Comparison of ENCODE assay signal across 21 cellular contexts in the genomic region with DNA sequence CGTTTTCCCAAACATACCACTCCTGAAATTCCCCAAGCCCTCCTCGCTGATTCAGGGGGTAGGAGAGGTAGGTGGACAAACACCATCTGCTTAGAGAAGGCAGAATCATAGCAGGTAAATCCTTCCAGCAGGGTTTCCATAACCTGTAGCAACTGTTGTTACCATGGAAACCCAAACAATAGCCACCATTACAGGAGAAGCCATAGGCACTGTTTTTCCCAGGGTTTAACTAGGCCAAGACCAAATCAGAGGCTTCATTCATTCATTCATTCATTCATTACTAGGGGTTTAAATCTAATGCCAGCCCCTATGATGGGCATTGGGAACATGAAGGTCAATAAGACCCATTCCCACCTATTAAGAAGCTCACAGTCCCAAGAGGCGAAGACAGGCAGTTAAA. TPM values are rescaled to one million over a fixed set of nuclear protein-coding genes. Genes with fewer than 3 reads are reported as not detected.
A peak's percentile ranks its signal among the peaks of the same experiment; 100 is the strongest.
DNase-seq lines count a peak whose midpoint lies in the region; ATAC-seq, FAIRE-seq and TF ChIP-seq lines count a peak whose summit lies in the region.
"Had no signal": no experiment of that assay in that cellular context is flagged by ENCODE, and none has a peak within 500 bp of the region (broad histone marks: within the 10 kb centered on the region; RNA-seq: fewer than 3 reads in every experiment).

No MANE protein-coding gene starts in this region.

- CTCF ChIA-PET in HepG2 (lab: Yijun Ruan, JAX; ENCODE audit: low intra/inter-chr PET ratio, low total read pairs) (no interaction called here), K562 (lab: Yijun Ruan, JAX; ENCODE audit: low intra/inter-chr PET ratio) (no interaction called here), PC-9 (lab: Charles Lee) (no interaction called here)
- CTCF ChIA-PET in CD4-positive, alpha-beta memory T cell (lab: Charles Lee; ENCODE audit: partially characterized antibody), result no interaction called here

- H3K4me3 ChIP-seq in HepG2 (replicated peaks in 1 of 3; ENCODE audit: insufficient read depth in 1 of 3, low read depth in 2 of 3, low read length in 3 of 3) (no peak overlapping the region), right lobe of liver (no peak overlapping the region), K562 (no peak overlapping the region), PC-9 (no peak overlapping the region)
- no peak overlapping the region for H3K4me3 ChIP-seq in CD4-positive, alpha-beta memory T cell (ENCODE audit: low read length in 2 of 2)

- H3K4me1 ChIP-seq in HepG2 (ENCODE audit: insufficient read depth, low read length), result peaks cover 6% of the 10 kb centered on the region; the same call in 1 of the 2 replicates
- peaks cover 0 to 5% (median 0%) of the 10 kb centered on the region in 4 donors for H3K4me1 ChIP-seq in right lobe of liver
- no peaks in the 10 kb centered on the region for H3K4me1 ChIP-seq in K562 (replicated peaks in 1 of 2; ENCODE audit: control insufficient read depth in 2 of 2, insufficient read depth in 2 of 2, low read length in 2 of 2)
- peaks cover 13% of the 10 kb centered on the region for H3K4me1 ChIP-seq in PC-9 (replicated peaks; ENCODE audit: insufficient read depth)
- peaks cover 6% of the 10 kb centered on the region for H3K4me1 ChIP-seq in CD4-positive, alpha-beta memory T cell (ENCODE audit: insufficient read depth, low read length)
- H3K4me1 ChIP-seq: BE2C had no signal

- H3K27me3 ChIP-seq in HepG2 (ENCODE audit: control insufficient read depth in 1 of 2, insufficient read depth in 2 of 2, low read length in 2 of 2), result peaks cover 0 to 11% of the 10 kb centered on the region in 2 experiments; a peak in 2 of 5 replicates
- H3K27me3 ChIP-seq in right lobe of liver, result no peaks in the 10 kb centered on the region
- H3K27me3 ChIP-seq in K562 (ENCODE audit: control insufficient read depth in 2 of 2, insufficient read depth in 2 of 2, low read length in 2 of 2), result peaks cover 29 to 36% of the 10 kb centered on the region in 2 experiments
- no peaks in the 10 kb centered on the region for H3K27me3 ChIP-seq in PC-9 (ENCODE audit: insufficient read depth, low read depth)
- H3K27me3 ChIP-seq in CD4-positive, alpha-beta memory T cell (ENCODE audit: insufficient read depth, low read length), result no peaks in the 10 kb centered on the region
- H3K27me3 ChIP-seq: BE2C had no signal

- no peak for FAIRE-seq in HepG2 (lab: Jason Lieb, UNC)
- FAIRE-seq in K562 (lab: Jason Lieb, UNC), result no peak
- FAIRE-seq: A204.1 had no signal

- H3K27ac ChIP-seq in HepG2 (ENCODE audit: extremely low read length, insufficient read depth, low read length) (no peak overlapping the region), right lobe of liver (no peak overlapping the region), K562 (ENCODE audit: extremely low read depth, low read depth, low read length) (no peak overlapping the region), PC-9 (no peak overlapping the region)
- no peak overlapping the region for H3K27ac ChIP-seq in CD4-positive, alpha-beta memory T cell (ENCODE audit: low read depth, low read length)

- no peaks in the 10 kb centered on the region for H3K9me2 ChIP-seq in PC-9 (ENCODE audit: insufficient read depth)

- POLR2A ChIA-PET in HepG2 (lab: Yijun Ruan, JAX), result no interaction called here
- POLR2A ChIA-PET in K562 (lab: Yijun Ruan, JAX), result no interaction called here
- POLR2A ChIA-PET in PC-9 (lab: Charles Lee; ENCODE audit: unreplicated experiment), result no interaction called here
- POLR2A ChIA-PET in CD4-positive, alpha-beta memory T cell (lab: Charles Lee; ENCODE audit: partially characterized antibody), result no interaction called here

- peaks cover 3 to 4% of the 10 kb centered on the region in 2 donors for H3K9me3 Mint-ChIP-seq in stimulated activated naive B cell treated with anti-CD40 and anti-IgM and Interleukin-4, amounts not matched to agents 10 μg/mL and 1 μg/mL and 100 μg/mL, for 72 hours
- H3K9me3 Mint-ChIP-seq in CD4-positive, alpha-beta memory T cell, result peaks cover 0 to 3% (median 0%) of the 10 kb centered on the region in 8 donors
- H3K9me3 Mint-ChIP-seq: CD8-positive, alpha-beta memory T cell had no signal

- H2AFZ ChIP-seq in HepG2 (ENCODE audit: low read length) (no peak overlapping the region), K562 (ENCODE audit: low read depth, low read length) (no peak overlapping the region), PC-9 (no peak overlapping the region)

- DNase-seq in NCI-H1417 (lab: John Stamatoyannopoulos, UW), result peak in 2 of 3 experiments; percentile 6 to 33
- DNase-seq in NCI-H1417 treated with DMSO at 0.1 percent for 48 hours (lab: John Stamatoyannopoulos, UW), result no peak
- DNase-seq in HepG2 (ENCODE audit: low spot score), result no peak
- no peak for DNase-seq in right lobe of liver
- no peak for DNase-seq in K562 (ENCODE audit: extremely low read depth in 1 of 4, low spot score in 3 of 4)
- DNase-seq in stimulated activated naive B cell treated with anti-CD40 and anti-IgM and Interleukin-4, amounts not matched to agents 10 μg/mL and 1 μg/mL and 100 μg/mL, for 72 hours, result no peak
- DNase-seq in PC-9, result no peak
- no peak for DNase-seq in CD4-positive, alpha-beta memory T cell
- DNase-seq: BE2C; CD8-positive, alpha-beta memory T cell; DND-41; GOT3; NCI-H1694 treated with DMSO at 0.1 percent for 48 hours; NCI-H2171 treated with DMSO at 0.1 percent for 48 hours; NCI-H524; Right ventricle myocardium superior; SW 1271; T-helper 2 cell had no signal

- WGBS in HepG2 (ENCODE audit: low lambda C conversion rate), result 41% methylated on average over 3 of the region's 3 CpGs
- WGBS in right lobe of liver (ENCODE audit: insufficient coverage, low coverage, low lambda C conversion rate, missing lambda C conversion rate), result 93% methylated on average over 3 of the region's 3 CpGs
- WGBS in K562 (ENCODE audit: insufficient coverage, low coverage, missing lambda C conversion rate), result 4% methylated on average over 3 of the region's 3 CpGs

- H3K9ac ChIP-seq in HepG2 (ENCODE audit: insufficient read depth, low read depth, low read length), result no peak overlapping the region
- no peak overlapping the region for H3K9ac ChIP-seq in K562 (ENCODE audit: insufficient read depth in 1 of 2, low read depth in 2 of 2, low read length in 2 of 2)

- H3K36me3 ChIP-seq in HepG2 (replicated peaks in 1 of 2; ENCODE audit: control insufficient read depth in 1 of 2, insufficient read depth in 2 of 2, low read length in 2 of 2) (no peaks in the 10 kb centered on the region), right lobe of liver (no peaks in the 10 kb centered on the region), K562 (ENCODE audit: control insufficient read depth, insufficient read depth, low read length) (no peaks in the 10 kb centered on the region), PC-9 (ENCODE audit: low read depth) (no peaks in the 10 kb centered on the region)
- no peaks in the 10 kb centered on the region for H3K36me3 ChIP-seq in CD4-positive, alpha-beta memory T cell (ENCODE audit: insufficient read depth, low read length)
- H3K36me3 ChIP-seq: BE2C had no signal

- H3K9me3 ChIP-seq in HepG2 (ENCODE audit: low read length) (no peaks in the 10 kb centered on the region), right lobe of liver (no peaks in the 10 kb centered on the region), K562 (replicated peaks; ENCODE audit: control insufficient read depth, insufficient read depth, low read depth, low read length) (no peaks in the 10 kb centered on the region), PC-9 (ENCODE audit: insufficient read depth, low read depth) (peaks cover 4% of the 10 kb centered on the region; the same call in 1 of the 2 replicates)
- H3K9me3 ChIP-seq in CD4-positive, alpha-beta memory T cell (ENCODE audit: control insufficient read depth in 1 of 2, low read length in 2 of 2), result no peaks in the 10 kb centered on the region
- H3K9me3 ChIP-seq: BE2C had no signal

- no peak for TF ChIP-seq POLR2A in HepG2 (IDR thresholded peaks at IDR 0.05; ENCODE audit: insufficient read depth in 1 of 2, low read depth in 2 of 2, low read length in 2 of 2)
- no peak for TF ChIP-seq POLR2A in right lobe of liver (IDR thresholded peaks at IDR 0.05)
- TF ChIP-seq POLR2A in K562 (conservative IDR thresholded peaks at IDR 0.05), result no peak

- peaks cover 0 to 7% of the 10 kb centered on the region in 2 donors for H3K36me3 Mint-ChIP-seq in stimulated activated naive B cell treated with anti-CD40 and anti-IgM and Interleukin-4, amounts not matched to agents 10 μg/mL and 1 μg/mL and 100 μg/mL, for 72 hours
- H3K36me3 Mint-ChIP-seq in CD4-positive, alpha-beta memory T cell, result no peaks in the 10 kb centered on the region

- no peaks in the 10 kb centered on the region for H3F3A ChIP-seq in PC-9 (ENCODE audit: insufficient read depth, low read depth)

- H3K9me1 ChIP-seq in K562 (ENCODE audit: control insufficient read depth, insufficient read depth, low read length), result no peaks in the 10 kb centered on the region

- H3K4me2 ChIP-seq in HepG2 (ENCODE audit: low read depth, low read length), result no peak overlapping the region
- H3K4me2 ChIP-seq in K562 (ENCODE audit: insufficient read depth, low read length), result no peak overlapping the region
- no peak overlapping the region for H3K4me2 ChIP-seq in PC-9

- H3K4me1 Mint-ChIP-seq in stimulated activated naive B cell treated with anti-CD40 and anti-IgM and Interleukin-4, amounts not matched to agents 10 μg/mL and 1 μg/mL and 100 μg/mL, for 72 hours, result peaks cover 34 to 64% of the 10 kb centered on the region in 2 donors
- peaks cover 11 to 17% (median 12%) of the 10 kb centered on the region in 4 donors for H3K4me1 Mint-ChIP-seq in CD4-positive, alpha-beta memory T cell

- H3K27me3 Mint-ChIP-seq in stimulated activated naive B cell treated with anti-CD40 and anti-IgM and Interleukin-4, amounts not matched to agents 10 μg/mL and 1 μg/mL and 100 μg/mL, for 72 hours, result no peaks in the 10 kb centered on the region
- H3K27me3 Mint-ChIP-seq in CD4-positive, alpha-beta memory T cell, result peaks cover 6 to 10% of the 10 kb centered on the region in 2 donors

- TF ChIP-seq EP300 in HepG2 (IDR thresholded peaks at IDR 0.05; ENCODE audit: low read depth in 2 of 2, low read length in 2 of 2), result no peak
- TF ChIP-seq EP300 in HepG2 (CRISPR knock-in tag; IDR thresholded peaks at IDR 0.05; ENCODE audit: borderline replicate concordance), result no peak
- no peak for TF ChIP-seq EP300 in K562 (IDR thresholded peaks at IDR 0.05; ENCODE audit: low read length)

- no peak for TF ChIP-seq RAD21 in HepG2 (CRISPR knock-in tag; IDR thresholded peaks at IDR 0.05)
- no peak for TF ChIP-seq RAD21 in K562 (CRISPR knock-in tag; conservative IDR thresholded peaks at IDR 0.05 in 1 of 2, IDR thresholded peaks at IDR 0.05 in 1 of 2)

- H3K27ac Mint-ChIP-seq in stimulated activated naive B cell treated with anti-CD40 and anti-IgM and Interleukin-4, amounts not matched to agents 10 μg/mL and 1 μg/mL and 100 μg/mL, for 72 hours, result peak overlapping the region; percentile 69
- no peak overlapping the region for H3K27ac Mint-ChIP-seq in CD4-positive, alpha-beta memory T cell

- no peak overlapping the region for H3K4me3 Mint-ChIP-seq in stimulated activated naive B cell treated with anti-CD40 and anti-IgM and Interleukin-4, amounts not matched to agents 10 μg/mL and 1 μg/mL and 100 μg/mL, for 72 hours
- H3K4me3 Mint-ChIP-seq in CD4-positive, alpha-beta memory T cell, result no peak overlapping the region

- H3K79me2 ChIP-seq in HepG2 (ENCODE audit: insufficient read depth, low read length), result no peaks in the 10 kb centered on the region
- no peaks in the 10 kb centered on the region for H3K79me2 ChIP-seq in K562 (ENCODE audit: control insufficient read depth, insufficient read depth, low read length)
- no peaks in the 10 kb centered on the region for H3K79me2 ChIP-seq in PC-9 (ENCODE audit: low read depth)

- TF ChIP-seq CTCF in HepG2 (CRISPR knock-in tag; IDR thresholded peaks at IDR 0.05), result no peak
- no peak for TF ChIP-seq CTCF in right lobe of liver (IDR thresholded peaks at IDR 0.05)
- no peak for TF ChIP-seq CTCF in K562 (IDR thresholded peaks at IDR 0.05 in 2 of 3, conservative IDR thresholded peaks at IDR 0.05 in 1 of 3; ENCODE audit: insufficient read depth in 2 of 3, low read depth in 1 of 3, low read length in 3 of 3)
- no peak for TF ChIP-seq CTCF in PC-9 (conservative IDR thresholded peaks at IDR 0.05)

- ATAC-seq in HepG2, result no peak
- no peak for ATAC-seq in right lobe of liver
- ATAC-seq in K562, result no peak
- ATAC-seq in stimulated activated naive B cell treated with anti-CD40 and anti-IgM and Interleukin-4, amounts not matched to agents 10 μg/mL and 1 μg/mL and 100 μg/mL, for 72 hours (replicated peaks), result no peak

- in situ Hi-C loops in HepG2 (cut with HindIII; ENCODE audit: extremely low pct_ligation_motif_present, low pct_unique_long_range_greater_than_20kb) (no loop called here), K562 (cut with MboI) (no loop called here)

- H4K20me1 ChIP-seq in HepG2 (ENCODE audit: insufficient read depth, low read length) (no peaks in the 10 kb centered on the region), K562 (replicated peaks; ENCODE audit: control insufficient read depth, insufficient read depth, low read length) (no peaks in the 10 kb centered on the region), PC-9 (ENCODE audit: insufficient read depth) (no peaks in the 10 kb centered on the region)

- BruUV-seq in HepG2 (replicated peaks; lab: Mats Ljungman, UMichigan) (no TSS peak), K562 (replicated peaks; lab: Mats Ljungman, UMichigan) (no TSS peak), PC-9 (replicated peaks; lab: Mats Ljungman, UMichigan) (no TSS peak)

- intact Hi-C loops in HepG2 (cut with micrococcal nuclease; ENCODE audit: unreplicated experiment), result no loop called here
- intact Hi-C loops in right lobe of liver (cut with DNase I), result no loop called here
- intact Hi-C loops in K562 (cut with micrococcal nuclease), result no loop called here
- intact Hi-C loops in PC-9 (cut with micrococcal nuclease; ENCODE audit: unreplicated experiment), result no loop called here
- intact Hi-C loops in CD4-positive, alpha-beta memory T cell (cut with micrococcal nuclease), result no loop called here

RNA-seq across cellular contexts. Expression of gene CIITA, which starts 25.5 kb away (rescaled TPM):
- total RNA-seq in HepG2 (2016; rRNA removed; fragmentation: Illumina TruSeq; extraction: Trizol) (0.09 and 0.11 TPM in 2 replicates), right lobe of liver (1 to 10 TPM in 5 of 6 experiments, under 1 TPM in 1; 0.95 to 6.4 (median 3.3) TPM), K562 (2014; rRNA removed) (not detected in 2 replicates), K562 (2014; rRNA removed; fragmentation: Illumina TruSeq; extraction: Trizol) (not detected in 2 replicates), K562 (2015; rRNA removed; fragmentation: Illumina TruSeq; extraction: Trizol) (0.04 and 0.11 TPM in 2 replicates), K562 (2021) (0.20 and 0.38 TPM in 2 replicates), PC-9 (2021) (1.2 and 1.7 TPM in 2 replicates)
- total RNA-seq in HepG2 (2016; cell fraction: cytosol; rRNA removed; fragmentation: Illumina TruSeq; extraction: Trizol; ENCODE audit: low read depth), result 0.09 TPM in 1 of 2 replicates, not detected in the other
- 0.10 and 0.13 TPM in 2 replicates for total RNA-seq in HepG2 (2016; cell fraction: insoluble cytoplasmic fraction; rRNA removed; fragmentation: Illumina TruSeq; extraction: Trizol)
- 0.09 and 0.21 TPM in 2 replicates for total RNA-seq in HepG2 (2016; cell fraction: membrane; rRNA removed; fragmentation: Illumina TruSeq; extraction: Trizol)
- 0.19 TPM in 1 of 2 replicates, not detected in the other for total RNA-seq in HepG2 (2016; cell fraction: nucleus; rRNA removed; fragmentation: Illumina TruSeq; extraction: Trizol)
- polyA plus RNA-seq in HepG2 (2011; rRNA removed) (0.05 and 0.08 TPM in 2 replicates), K562 (2011; rRNA removed) (not detected in 2 replicates), K562 (2014; fragmentation: Illumina TruSeq; extraction: Trizol) (not detected in 2 replicates), K562 (2014; fragmentation: Nextera tagmentation; extraction: Ambion mirVana) (under 1 TPM; 0.01 to 0.08 TPM), K562 (2014; rRNA removed) (0.11 TPM in 1 of 2 replicates, not detected in the other)
- polyA plus RNA-seq in HepG2 (2011; cell fraction: cytosol; rRNA removed), result 0.10 and 0.11 TPM in 2 replicates
- 0.28 and 0.47 TPM in 2 replicates for polyA plus RNA-seq in HepG2 (2011; cell fraction: nucleus; rRNA removed)
- 0.36 and 0.56 TPM in 2 replicates for polyA plus RNA-seq in HepG2 (2012)
- polyA plus RNA-seq in HepG2 (2016; cell fraction: cytosol; fragmentation: Illumina TruSeq; extraction: Trizol; ENCODE audit: low read depth), result 0.11 and 0.14 TPM in 2 replicates
- polyA plus RNA-seq in HepG2 (2016; cell fraction: insoluble cytoplasmic fraction; fragmentation: Illumina TruSeq; extraction: Trizol; ENCODE audit: low read depth), result 0.13 TPM in 1 of 2 replicates, not detected in the other
- polyA plus RNA-seq in HepG2 (2016; cell fraction: membrane; fragmentation: Illumina TruSeq; extraction: Trizol; ENCODE audit: low read depth), result 0.24 TPM in 1 of 2 replicates, not detected in the other
- polyA plus RNA-seq in HepG2 (2016; cell fraction: nucleus; fragmentation: Illumina TruSeq; extraction: Trizol; ENCODE audit: insufficient read depth, low read depth), result 0.15 TPM in 1 of 2 replicates, not detected in the other
- 0.06 and 1.5 TPM in 2 replicates for polyA minus RNA-seq in HepG2 (2011; rRNA and poly(A)+ RNA removed; ENCODE audit: low replicate concordance)
- polyA minus RNA-seq in HepG2 (2011; cell fraction: cytosol; rRNA and poly(A)+ RNA removed), result 0.26 TPM in 1 of 2 replicates, not detected in the other
- 0.12 and 0.26 TPM in 2 replicates for polyA minus RNA-seq in HepG2 (2011; cell fraction: nucleus; rRNA and poly(A)+ RNA removed)
- 0.19 TPM in 1 of 2 replicates, not detected in the other for total RNA-seq in K562 (2011; cell fraction: chromatin; rRNA removed; ENCODE audit: low replicate concordance)
- total RNA-seq in K562 (2011; cell fraction: nucleolus; rRNA removed), result not detected in 2 replicates
- total RNA-seq in K562 (2011; cell fraction: nucleoplasm; rRNA removed), result 0.31 TPM in 1 of 2 replicates, not detected in the other
- polyA plus RNA-seq in K562 (2011; cell fraction: cytosol; rRNA removed), result not detected in 2 replicates
- 0.04 and 0.13 TPM in 2 replicates for polyA plus RNA-seq in K562 (2011; cell fraction: nucleus; rRNA removed)
- polyA plus RNA-seq in K562 (2012), result 0.23 and 0.25 TPM in 2 replicates
- 0.06 TPM in 1 of 2 replicates, not detected in the other for polyA minus RNA-seq in K562 (2011; rRNA and poly(A)+ RNA removed)
- polyA minus RNA-seq in K562 (2011; cell fraction: cytosol; rRNA and poly(A)+ RNA removed), result not detected in 2 replicates
- polyA minus RNA-seq in K562 (2011; cell fraction: nucleus; rRNA and poly(A)+ RNA removed), result not detected in 2 replicates
- 1 to 10 TPM; 1.5 to 1.6 TPM for total RNA-seq in CD4-positive, alpha-beta memory T cell
- 1 to 10 TPM in 1 of 2 donors, under 1 TPM in 1; 0.08 to 1.6 TPM for polyA plus RNA-seq in CD4-positive, alpha-beta memory T cell
- total RNA-seq: G401, MCF 10A had no signal

RNA-seq across cellular contexts. Expression of gene TVP23A, which starts 32.9 kb away (rescaled TPM):
- not detected in 2 replicates for total RNA-seq in HepG2 (2016; rRNA removed; fragmentation: Illumina TruSeq; extraction: Trizol)
- not detected in 2 replicates for total RNA-seq in HepG2 (2016; cell fraction: cytosol; rRNA removed; fragmentation: Illumina TruSeq; extraction: Trizol; ENCODE audit: low read depth)
- 0.17 TPM in 1 of 2 replicates, not detected in the other for total RNA-seq in HepG2 (2016; cell fraction: insoluble cytoplasmic fraction; rRNA removed; fragmentation: Illumina TruSeq; extraction: Trizol)
- not detected in 2 replicates for total RNA-seq in HepG2 (2016; cell fraction: membrane; rRNA removed; fragmentation: Illumina TruSeq; extraction: Trizol)
- not detected in 2 replicates for total RNA-seq in HepG2 (2016; cell fraction: nucleus; rRNA removed; fragmentation: Illumina TruSeq; extraction: Trizol)
- 0.01 TPM in 1 of 2 replicates, not detected in the other for polyA plus RNA-seq in HepG2 (2011; rRNA removed)
- not detected in 2 replicates for polyA plus RNA-seq in HepG2 (2011; cell fraction: cytosol; rRNA removed)
- polyA plus RNA-seq in HepG2 (2011; cell fraction: nucleus; rRNA removed), result not detected in 2 replicates
- 0.64 TPM in 2 replicates for polyA plus RNA-seq in HepG2 (2012)
- polyA plus RNA-seq in HepG2 (2016; cell fraction: cytosol; fragmentation: Illumina TruSeq; extraction: Trizol; ENCODE audit: low read depth), result not detected in 2 replicates
- polyA plus RNA-seq in HepG2 (2016; cell fraction: insoluble cytoplasmic fraction; fragmentation: Illumina TruSeq; extraction: Trizol; ENCODE audit: low read depth), result not detected in 2 replicates
- not detected in 2 replicates for polyA plus RNA-seq in HepG2 (2016; cell fraction: membrane; fragmentation: Illumina TruSeq; extraction: Trizol; ENCODE audit: low read depth)
- polyA plus RNA-seq in HepG2 (2016; cell fraction: nucleus; fragmentation: Illumina TruSeq; extraction: Trizol; ENCODE audit: insufficient read depth, low read depth), result not detected in 2 replicates
- not detected in 2 replicates for polyA minus RNA-seq in HepG2 (2011; rRNA and poly(A)+ RNA removed; ENCODE audit: low replicate concordance)
- not detected in 2 replicates for polyA minus RNA-seq in HepG2 (2011; cell fraction: cytosol; rRNA and poly(A)+ RNA removed)
- polyA minus RNA-seq in HepG2 (2011; cell fraction: nucleus; rRNA and poly(A)+ RNA removed), result not detected in 2 replicates
- under 1 TPM in 5 of 6 experiments, not detected in 1; 0.06 to 0.22 (median 0.13) TPM for total RNA-seq in right lobe of liver
- 0.63 and 1.5 TPM in 2 replicates for total RNA-seq in K562 (2011; cell fraction: chromatin; rRNA removed; ENCODE audit: low replicate concordance)
- 0.39 and 1.0 TPM in 2 replicates for total RNA-seq in K562 (2011; cell fraction: nucleolus; rRNA removed)
- total RNA-seq in K562 (2011; cell fraction: nucleoplasm; rRNA removed), result 0.51 and 1.4 TPM in 2 replicates
- 0.77 TPM in 1 of 2 replicates, not detected in the other for total RNA-seq in K562 (2014; rRNA removed)
- not detected in 2 replicates for total RNA-seq in K562 (2014; rRNA removed; fragmentation: Illumina TruSeq; extraction: Trizol)
- total RNA-seq in K562 (2015; rRNA removed; fragmentation: Illumina TruSeq; extraction: Trizol), result not detected in 2 replicates
- total RNA-seq in K562 (2021), result 0.04 and 0.09 TPM in 2 replicates
- polyA plus RNA-seq in K562 (2011; rRNA removed), result 0.36 and 1.0 TPM in 2 replicates
- polyA plus RNA-seq in K562 (2011; cell fraction: cytosol; rRNA removed), result 0.73 and 0.87 TPM in 2 replicates
- polyA plus RNA-seq in K562 (2011; cell fraction: nucleus; rRNA removed), result 0.81 and 1.9 TPM in 2 replicates
- polyA plus RNA-seq in K562 (2012), result 0.29 and 0.39 TPM in 2 replicates
- polyA plus RNA-seq in K562 (2014; fragmentation: Illumina TruSeq; extraction: Trizol), result 0.11 TPM in 1 of 2 replicates, not detected in the other
- under 1 TPM; 0.04 to 0.08 TPM for polyA plus RNA-seq in K562 (2014; fragmentation: Nextera tagmentation; extraction: Ambion mirVana)
- polyA plus RNA-seq in K562 (2014; rRNA removed), result 0.12 TPM in 1 of 2 replicates, not detected in the other
- 0.32 and 0.93 TPM in 2 replicates for polyA minus RNA-seq in K562 (2011; rRNA and poly(A)+ RNA removed)
- not detected in 2 replicates for polyA minus RNA-seq in K562 (2011; cell fraction: cytosol; rRNA and poly(A)+ RNA removed)
- polyA minus RNA-seq in K562 (2011; cell fraction: nucleus; rRNA and poly(A)+ RNA removed), result 0.40 and 1.00 TPM in 2 replicates
- not detected in 2 replicates for total RNA-seq in PC-9 (2021)
- not detected for total RNA-seq in CD4-positive, alpha-beta memory T cell
- under 1 TPM in 1 of 2 donors, not detected in 1; 0.18 TPM for polyA plus RNA-seq in CD4-positive, alpha-beta memory T cell
- total RNA-seq: CD8-positive, alpha-beta memory T cell; G401; MCF 10A had no signal

Comparison
In these comparisons a context has a peak if more than half of its experiments do, and no peak if none do; other contexts are left out.
1. DNase-seq: peak in NCI-H1417 (2 of 3); none in NCI-H1417 treated with DMSO at 0.1 percent for 48 hours (single experiment), HepG2 (single experiment), right lobe of liver (0 of 3), K562 (0 of 4), stimulated activated naive B cell treated with anti-CD40 and anti-IgM and Interleukin-4, amounts not matched to agents 10 μg/mL and 1 μg/mL and 100 μg/mL, for 72 hours (single experiment), PC-9 (0 of 2) and CD4-positive, alpha-beta memory T cell (0 of 5).